7 cellular contexts compared by ENCODE assay signal in genomic region chr5:122312670-122312988, GRCh38. TPM values are rescaled to one million over a fixed set of nuclear protein-coding genes. Genes with fewer than 3 reads are reported as not detected.
DNase-seq lines count a peak whose midpoint lies in the region; ATAC-seq and TF ChIP-seq lines count a peak whose summit lies in the region.

No MANE protein-coding gene starts in this region.

- TF ChIP-seq CTCF in PC-3 (conservative IDR thresholded peaks at IDR 0.05; ENCODE audit: low read depth, low read length) (no peak), neural progenitor cell (IDR thresholded peaks at IDR 0.05) (no peak)

- H3K27ac ChIP-seq in PC-3 (ENCODE audit: low read length) (no peak overlapping the region), neural progenitor cell (no peak overlapping the region)

- BruUV-seq in PC-3 (replicated peaks; lab: Mats Ljungman, UMichigan): no TSS peak

- H3K4me1 ChIP-seq in PC-3 (ENCODE audit: insufficient read depth, low read length) (0 out of 2 replicates have a peak, but pooled peaks cover 7% of the 10 kb centered on the region), neural progenitor cell (peaks cover 20% of the 10 kb centered on the region)

- H3K9me3 Mint-ChIP-seq in neural progenitor cell: no peaks in the 10 kb centered on the region

- peaks cover 17% of the 10 kb centered on the region for H3K27me3 Mint-ChIP-seq in neural progenitor cell (ENCODE audit: insufficient read depth, low read depth)

- CTCF ChIA-PET in PC-3 (lab: Charles Lee): no interaction called here

- no peaks in the 10 kb centered on the region for H3K79me2 ChIP-seq in PC-3 (ENCODE audit: low read length)
- no peaks in the 10 kb centered on the region for H3K79me2 ChIP-seq in neural progenitor cell (ENCODE audit: low read depth)

- H3F3A ChIP-seq in PC-3 (ENCODE audit: low read length, unreplicated experiment) (no peaks in the 10 kb centered on the region), neural progenitor cell (ENCODE audit: low read depth) (peaks cover 23% of the 10 kb centered on the region)

- peaks cover 18% of the 10 kb centered on the region for H3K4me1 Mint-ChIP-seq in neural progenitor cell

- ATAC-seq in GM21381 (IDR thresholded peaks at IDR 0.05; ENCODE audit: unreplicated experiment) (peak; percentile 19), PC-3 (peak; percentile 48), GM19467 (IDR thresholded peaks at IDR 0.05; ENCODE audit: unreplicated experiment) (no peak)

- intact Hi-C loops in PC-3 (cut with micrococcal nuclease): no loop called here

- no peaks in the 10 kb centered on the region for H3K36me3 Mint-ChIP-seq in neural progenitor cell

- H2AFZ ChIP-seq in PC-3 (ENCODE audit: low read length) (peak overlapping the region; percentile 61), neural progenitor cell (replicated peaks) (peak overlapping the region; percentile 97)

- peak overlapping the region; percentile 50 for H3K27ac Mint-ChIP-seq in neural progenitor cell

- H4K20me1 ChIP-seq in PC-3 (ENCODE audit: low read length): no peaks in the 10 kb centered on the region
- H4K20me1 ChIP-seq in neural progenitor cell (ENCODE audit: low read depth): no peaks in the 10 kb centered on the region

- H3K36me3 ChIP-seq in PC-3 (ENCODE audit: low read depth, low read length) (no peaks in the 10 kb centered on the region), neural progenitor cell (no peaks in the 10 kb centered on the region)

- POLR2A ChIA-PET in PC-3 (lab: Charles Lee; ENCODE audit: unreplicated experiment): no interaction called here

- H3K4me2 ChIP-seq in PC-3 (ENCODE audit: low read length): peak overlapping the region; percentile 76
- peak overlapping the region; percentile 90 for H3K4me2 ChIP-seq in neural progenitor cell

- DNase-seq in PC-3: no peak
- DNase-seq in fibroblast of peridontal ligament (ENCODE audit: extremely low read depth): peak; percentile 49
- DNase-seq in neural progenitor cell (ENCODE audit: low spot score): peak; percentile 53
- no peak for DNase-seq in activated CD8-positive, alpha-beta memory T cell treated with anti-CD3 and anti-CD28 coated beads, Interleukin-2, amount 50 U/mL, for 48 hours
- no peak for DNase-seq in H4 (ENCODE audit: low spot score)

- H3K27me3 ChIP-seq in PC-3 (ENCODE audit: low read length) (peaks cover 46% of the 10 kb centered on the region), neural progenitor cell (peaks cover 52% of the 10 kb centered on the region)

- H3K9me2 ChIP-seq in PC-3 (replicated peaks; ENCODE audit: low read length): no peaks in the 10 kb centered on the region

- H3K9me3 ChIP-seq in PC-3 (ENCODE audit: low read length) (no peaks in the 10 kb centered on the region), neural progenitor cell (ENCODE audit: low read depth) (no peaks in the 10 kb centered on the region)

- H3K4me3 Mint-ChIP-seq in neural progenitor cell: peak overlapping the region; percentile 98

- no peak overlapping the region for H3K9ac ChIP-seq in PC-3 (ENCODE audit: low read length)
- no peak overlapping the region for H3K9ac ChIP-seq in neural progenitor cell

- H3K4me3 ChIP-seq in PC-3 (ENCODE audit: low read length) (peak overlapping the region; percentile 57), neural progenitor cell (peak overlapping the region; percentile 87)

RNA-seq across cellular contexts. Expression of gene SNCAIP, which starts 0.6 kb away (rescaled TPM):
- total RNA-seq in PC-3 (2014; rRNA removed) (not detected in 2 replicates), neural progenitor cell (ENCODE audit: low replicate concordance) (4.8 and 5.4 TPM in 2 replicates)
- 0.91 and 1.7 TPM in 2 replicates for total RNA-seq in H4 (2014; rRNA removed; shearing (Covaris generic))

Comparison
In these comparisons a context has a peak if more than half of its experiments do, and no peak if none do; other contexts are left out.
1. DNase-seq: peak in fibroblast of peridontal ligament (single experiment) and neural progenitor cell (single experiment); none in PC-3 (single experiment), activated CD8-positive, alpha-beta memory T cell treated with anti-CD3 and anti-CD28 coated beads, Interleukin-2, amount 50 U/mL, for 48 hours (single experiment) and H4 (single experiment).